Comparison of ENCODE assay signal across 20 cellular contexts in genomic region chr3:39349080-39349479, GRCh38. TPM values are rescaled to one million over a fixed set of nuclear protein-coding genes. Genes with fewer than 3 reads are reported as not detected.
DNase-seq lines count a peak whose midpoint lies in the region; ATAC-seq, FAIRE-seq and TF ChIP-seq lines count a peak whose summit lies in the region.
"Had no signal": no experiment of that assay in that cellular context is flagged by ENCODE, and none has a peak within 500 bp of the region (broad histone marks: within the 10 kb centered on the region; RNA-seq: fewer than 3 reads in every experiment).

No MANE protein-coding gene starts in this region.

- no peak for FAIRE-seq in small intestine (lab: Jason Lieb, UNC)
- FAIRE-seq: GM12878 had no signal

- no peak overlapping the region for H3K4me3 ChIP-seq in left lung
- no peak overlapping the region for H3K4me3 ChIP-seq in small intestine (ENCODE audit: low read depth in 1 of 2, low read length in 2 of 2)
- H3K4me3 ChIP-seq: dorsolateral prefrontal cortex, GM12878 had no signal

- H3K4me1 ChIP-seq in left lung (no peaks in the 10 kb centered on the region), small intestine (ENCODE audit: control insufficient read depth in 2 of 2, insufficient read depth in 1 of 2, low read depth in 1 of 2, low read length in 1 of 2) (no peaks in the 10 kb centered on the region)

- DNase-seq in DMS53 treated with DMSO at 0.1 percent for 48 hours (lab: John Stamatoyannopoulos, UW; ENCODE audit: unreplicated experiment) (peak; percentile 75), NCI-H1092 treated with DMSO at 0.1 percent for 48 hours (lab: John Stamatoyannopoulos, UW) (peak; percentile 23), NCI-H69 (lab: John Stamatoyannopoulos, UW) (peak; percentile 71), left lung (no peak), germinal center (ENCODE audit: low spot score) (no peak), small intestine (no peak)
- DNase-seq: aorta; caudate nucleus; CD4-positive, CD25-positive, alpha-beta regulatory T cell; DMS 273 treated with DMSO at 0.1 percent for 48 hours; dorsolateral prefrontal cortex; NCI-H526; stimulated activated CD4-positive, alpha-beta T cell treated with anti-CD3 and anti-CD28 coated beads, Interleukin-2, amount 100 ng/mL, for 24 hours; stimulated activated naive B cell treated with anti-CD40 and anti-IgM and Interleukin-4, amounts not matched to agents 10 μg/mL and 1 μg/mL and 100 μg/mL, for 72 hours had no signal

- H3K27me3 ChIP-seq in left lung: no peaks in the 10 kb centered on the region
- no peaks in the 10 kb centered on the region for H3K27me3 ChIP-seq in small intestine (ENCODE audit: control insufficient read depth in 2 of 2, insufficient read depth in 2 of 2, low read length in 2 of 2)

- WGBS in small intestine, 3 donors: 43 to 75% (median 45%) methylated on average over 3 of the region's 3 CpGs

- H3K36me3 ChIP-seq in left lung (no peaks in the 10 kb centered on the region), small intestine (ENCODE audit: control insufficient read depth in 2 of 2, insufficient read depth in 2 of 2, low read length in 2 of 2) (no peaks in the 10 kb centered on the region)

- intact Hi-C loops in left lung (cut with DNase I): no loop called here

- no peaks in the 10 kb centered on the region for H3K9me3 ChIP-seq in left lung
- H3K9me3 ChIP-seq in small intestine (ENCODE audit: control insufficient read depth, low read depth): no peaks in the 10 kb centered on the region

- no peak for TF ChIP-seq CTCF in left lung (IDR thresholded peaks at IDR 0.05)

- peak; percentile 65 for ATAC-seq in left lung
- ATAC-seq in GM21390 (IDR thresholded peaks at IDR 0.05; ENCODE audit: unreplicated experiment): no peak
- ATAC-seq in HG03045 (IDR thresholded peaks at IDR 0.05; ENCODE audit: unreplicated experiment): no peak
- ATAC-seq: GM12878; stimulated activated naive B cell treated with anti-CD40 and anti-IgM and Interleukin-4, amounts not matched to agents 10 μg/mL and 1 μg/mL and 100 μg/mL, for 72 hours had no signal

- H3K27ac ChIP-seq in left lung (no peak overlapping the region), small intestine (ENCODE audit: low read depth in 1 of 2, low read length in 1 of 2) (no peak overlapping the region)
- H3K27ac ChIP-seq: dorsolateral prefrontal cortex had no signal

RNA-seq across cellular contexts. Expression of gene CCR8, which starts 19.6 kb away (rescaled TPM):
- total RNA-seq in left lung: under 1 TPM in 1 of 2 donors, not detected in 1; 0.29 TPM
- not detected for polyA plus RNA-seq in small intestine
- total RNA-seq: aorta, MCF 10A, pulmonary artery endothelial cell, temporal lobe had no signal
- polyA plus RNA-seq: aorta had no signal

RNA-seq across cellular contexts. Expression of gene SLC25A38, which starts 34.1 kb away (rescaled TPM):
- 10 to 100 TPM; 28.9 to 33.7 TPM for total RNA-seq in left lung
- polyA plus RNA-seq in small intestine: 10 to 100 TPM; 17.3 to 33.3 (median 28.2) TPM

RNA-seq across cellular contexts. Expression of gene RPSA, which starts 57.4 kb away (rescaled TPM):
- total RNA-seq in left lung: 1,000 to 10,000 TPM in 1 of 2 donors, 100 to 1,000 TPM in 1; 738 to 1,176 TPM
- polyA plus RNA-seq in small intestine: 1,000 to 10,000 TPM in 2 of 3 donors, 100 to 1,000 TPM in 1; 893 to 2,034 (median 1,412) TPM

Comparison
In these comparisons a context has a peak if more than half of its experiments do, and no peak if none do; other contexts are left out.
1. DNase-seq: peak in DMS53 treated with DMSO at 0.1 percent for 48 hours (single experiment), NCI-H1092 treated with DMSO at 0.1 percent for 48 hours (single experiment) and NCI-H69 (single experiment); none in left lung (0 of 2), germinal center (single experiment) and small intestine (single experiment).